ENCODE assay signal across 9 cellular contexts in genomic region chr14:73452341-73453191, GRCh38. TPM values are rescaled to one million over a fixed set of nuclear protein-coding genes. Genes with fewer than 3 reads are reported as not detected.
DNase-seq lines count a peak whose midpoint lies in the region; ATAC-seq and TF ChIP-seq lines count a peak whose summit lies in the region.
"Had no signal": no experiment of that assay in that cellular context is flagged by ENCODE, and none has a peak within 500 bp of the region (broad histone marks: within the 10 kb centered on the region; RNA-seq: fewer than 3 reads in every experiment).

No MANE protein-coding gene starts in this region.

- H4K20me1 ChIP-seq in OCI-LY7 (ENCODE audit: insufficient read depth, low read length) = no peaks in the 10 kb centered on the region; the same call in 1 of the 2 replicates

- H3K9me3 Mint-ChIP-seq in MCF 10A (ENCODE audit: unreplicated experiment) = no peaks in the 10 kb centered on the region

- H2AFZ ChIP-seq in OCI-LY7 (ENCODE audit: low read length) = peak overlapping the region; percentile 50; the same call in 1 of the 2 replicates

- peak overlapping the region; percentile 44 for H3K4me3 Mint-ChIP-seq in MCF 10A (ENCODE audit: unreplicated experiment)

- ATAC-seq in upper lobe of right lung (peak; percentile 47), HG02840 (IDR thresholded peaks at IDR 0.05; ENCODE audit: low FRiP score, unreplicated experiment) (no peak)

- H3K27me3 ChIP-seq in breast epithelium = no peaks in the 10 kb centered on the region
- no peaks in the 10 kb centered on the region for H3K27me3 ChIP-seq in upper lobe of right lung

- peaks cover 4% of the 10 kb centered on the region for H3K36me3 Mint-ChIP-seq in MCF 10A (ENCODE audit: insufficient read depth, unreplicated experiment)

- H3K27ac ChIP-seq in breast epithelium = no peak overlapping the region
- H3K27ac ChIP-seq in OCI-LY7 (ENCODE audit: low read depth, low read length, poor library complexity, severe bottlenecking) = peak overlapping the region; percentile 32
- H3K27ac ChIP-seq in upper lobe of right lung = no peak overlapping the region

- peaks cover 10% of the 10 kb centered on the region for H3K4me1 Mint-ChIP-seq in MCF 10A (ENCODE audit: insufficient read depth, unreplicated experiment)

- DNase-seq in MCF 10A (ENCODE audit: unreplicated experiment) (peak; percentile 88), breast epithelium (ENCODE audit: low spot score in 2 of 2) (no peak), OCI-LY7 (ENCODE audit: low spot score) (peak; percentile 24), epithelial cell of esophagus (ENCODE audit: low read depth) (peak; percentile 78), upper lobe of right lung (no peak), NCI-H2227 (lab: John Stamatoyannopoulos, UW; ENCODE audit: unreplicated experiment) (no peak), T-helper 1 cell (no peak)
- DNase-seq: small intestine had no signal

- intact Hi-C loops in MCF 10A (cut with micrococcal nuclease) (no loop called here), breast epithelium (cut with DNase I; ENCODE audit: low total_unique reads) (no loop called here), OCI-LY7 (cut with micrococcal nuclease; ENCODE audit: unreplicated experiment) (no loop called here), upper lobe of right lung (cut with DNase I) (no loop called here)

- peak overlapping the region; percentile 43 for H3K27ac Mint-ChIP-seq in MCF 10A (ENCODE audit: low read depth, unreplicated experiment)

- no peaks in the 10 kb centered on the region for H3K9me2 ChIP-seq in OCI-LY7 (ENCODE audit: insufficient read depth, low read length)

- H3K36me3 ChIP-seq in breast epithelium (no peaks in the 10 kb centered on the region), OCI-LY7 (ENCODE audit: insufficient read depth, low read length) (no peaks in the 10 kb centered on the region), upper lobe of right lung (no peaks in the 10 kb centered on the region)

- peaks cover 76% of the 10 kb centered on the region for H3K79me2 ChIP-seq in OCI-LY7 (ENCODE audit: insufficient read depth, low read depth, low read length)

- H3K4me3 ChIP-seq in breast epithelium (no peak overlapping the region), OCI-LY7 (ENCODE audit: low read depth, low read length, poor library complexity, severe bottlenecking) (peak overlapping the region; percentile 57), epithelial cell of esophagus (ENCODE audit: low read length) (no peak overlapping the region), upper lobe of right lung (no peak overlapping the region)

- H3K9me3 ChIP-seq in breast epithelium = no peaks in the 10 kb centered on the region
- H3K9me3 ChIP-seq in OCI-LY7 (ENCODE audit: low read length) = no peaks in the 10 kb centered on the region
- H3K9me3 ChIP-seq in upper lobe of right lung = no peaks in the 10 kb centered on the region

- no peak for TF ChIP-seq POLR2A in breast epithelium (IDR thresholded peaks at IDR 0.05)

- POLR2A ChIA-PET in MCF 10A (lab: Yijun Ruan, JAX) = interaction anchor here (0.6 to 1.1 kb wide), 6 partner anchors 11 to 350 kb away, joined by 3 to 7 read pairs (median 4); no protein-coding TSS in a partner anchor
- POLR2A ChIA-PET in OCI-LY7 (lab: Charles Lee) = interaction anchor here (0.5 to 5.4 kb wide), 3 partner anchors 10 to 773 kb away, joined by 3 to 40 read pairs (median 3); no protein-coding TSS in a partner anchor

- CTCF ChIA-PET in MCF 10A (lab: Yijun Ruan, JAX) = interaction anchor here (0.6 to 0.7 kb wide), 2 partner anchors 156 to 157 kb away, joined by 4 to 7 read pairs; no protein-coding TSS in a partner anchor
- CTCF ChIA-PET in OCI-LY7 (lab: Charles Lee; ENCODE audit: unreplicated experiment) = no interaction called here

- H3K4me1 ChIP-seq in breast epithelium = peaks cover 0 to 12% of the 10 kb centered on the region in 2 donors
- H3K4me1 ChIP-seq in OCI-LY7 (ENCODE audit: insufficient read depth, low read length, poor library complexity, severe bottlenecking) = peaks cover 49% of the 10 kb centered on the region
- H3K4me1 ChIP-seq in upper lobe of right lung = peaks cover 36% of the 10 kb centered on the region

- H3K27me3 Mint-ChIP-seq in MCF 10A (ENCODE audit: insufficient read depth, unreplicated experiment) = no peaks in the 10 kb centered on the region

- no TSS peak for BruUV-seq in MCF 10A (replicated peaks; lab: Mats Ljungman, UMichigan)
- BruUV-seq in OCI-LY7 (replicated peaks; lab: Mats Ljungman, UMichigan) = no TSS peak

- TF ChIP-seq CTCF in MCF 10A (IDR thresholded peaks at IDR 0.05; ENCODE audit: unreplicated experiment) = no peak
- no peak for TF ChIP-seq CTCF in breast epithelium (IDR thresholded peaks at IDR 0.05)
- TF ChIP-seq CTCF in OCI-LY7 (conservative IDR thresholded peaks at IDR 0.05; ENCODE audit: low read length) = no peak
- TF ChIP-seq CTCF in epithelial cell of esophagus (IDR thresholded peaks at IDR 0.05; ENCODE audit: insufficient read depth, low read depth, low read length, missing control alignments) = no peak
- no peak for TF ChIP-seq CTCF in upper lobe of right lung (IDR thresholded peaks at IDR 0.05)

- peak overlapping the region; percentile 80 for H3K4me2 ChIP-seq in OCI-LY7 (ENCODE audit: low read length)

RNA-seq across cellular contexts. Expression of gene NUMB, which starts 5.8 kb away (rescaled TPM):
- total RNA-seq in MCF 10A (2022) (81.5 and 88.5 TPM in 2 replicates), breast epithelium (10 to 100 TPM; 49.6 to 84.0 (median 61.6) TPM), OCI-LY7 (2022) (81.1 and 87.8 TPM in 2 replicates), upper lobe of right lung (139 TPM)
- total RNA-seq in OCI-LY7 (2014; rRNA removed; shearing (Covaris generic)) = 17.1 and 18.6 TPM in 2 replicates

RNA-seq across cellular contexts. Expression of gene RIOX1, which starts 38.2 kb away (rescaled TPM):
- total RNA-seq in MCF 10A (2022) (12.3 and 12.4 TPM in 2 replicates), breast epithelium (10 to 100 TPM; 10.9 to 20.5 (median 18.0) TPM), OCI-LY7 (2022) (21.0 and 21.7 TPM in 2 replicates), upper lobe of right lung (11.3 TPM)
- 33.5 and 36.4 TPM in 2 replicates for total RNA-seq in OCI-LY7 (2014; rRNA removed; shearing (Covaris generic))

Comparison
In these comparisons a context has a peak if more than half of its experiments do, and no peak if none do; other contexts are left out.
1. DNase-seq: peak in MCF 10A (single experiment), OCI-LY7 (single experiment) and epithelial cell of esophagus (single experiment); none in breast epithelium (0 of 2), upper lobe of right lung (single experiment), NCI-H2227 (single experiment) and T-helper 1 cell (0 of 5).